Comparison of ENCODE assay signal across 12 cellular contexts in genomic region chr18:13471971-13472628, GRCh38.
DNase-seq lines count a peak whose midpoint lies in the region; FAIRE-seq and TF ChIP-seq lines count a peak whose summit lies in the region.
"Had no signal": no experiment of that assay in that cellular context is flagged by ENCODE, and none has a peak within 500 bp of the region (broad histone marks: within the 10 kb centered on the region; RNA-seq: fewer than 3 reads in every experiment).

No MANE protein-coding gene starts in this region.

- H4K8ac ChIP-seq in H1 (ENCODE audit: extremely low read depth, insufficient read depth, low read length), result no peak overlapping the region; the same call in 1 of the 2 replicates
- H4K8ac ChIP-seq in trophoblast cell (ENCODE audit: low read depth, low read length), result peak overlapping the region; percentile 28

- no peak for FAIRE-seq in H1 (lab: Jason Lieb, UNC)
- FAIRE-seq: A204.1 had no signal

- TF ChIP-seq POLR2A in H1 (IDR thresholded peaks at IDR 0.05; ENCODE audit: control extremely low read depth in 1 of 2, low read depth in 2 of 2, low read length in 2 of 2), result no peak

- H3K27me3 ChIP-seq in H1 (replicated peaks in 1 of 4; ENCODE audit: control insufficient read depth in 3 of 4, extremely low read depth in 1 of 4, insufficient read depth in 3 of 4, low read length in 3 of 4) (no peaks in the 10 kb centered on the region), trophoblast cell (ENCODE audit: insufficient read depth, low read length) (no peaks in the 10 kb centered on the region)
- H3K27me3 ChIP-seq: stomach had no signal

- H3K23ac ChIP-seq in H1 (ENCODE audit: insufficient read length), result no peak overlapping the region
- no peak overlapping the region for H3K23ac ChIP-seq in trophoblast cell (ENCODE audit: low read length)

- POLR2A ChIA-PET in H1 (lab: Charles Lee; ENCODE audit: partially characterized antibody), result no interaction called here

- CTCF ChIA-PET in H1 (lab: Charles Lee; ENCODE audit: partially characterized antibody), result interaction anchor here (1.0 to 1.6 kb wide), 2 partner anchors 12 to 47 kb away, joined by 3 to 4 read pairs; no protein-coding TSS in a partner anchor

- H3K18ac ChIP-seq in H1 (ENCODE audit: extremely low read depth, low read length) (no peak overlapping the region), trophoblast cell (ENCODE audit: low read length) (no peak overlapping the region)

- no peak overlapping the region for H3K27ac ChIP-seq in H1 (ENCODE audit: low read depth, low read length)
- no peak overlapping the region for H3K27ac ChIP-seq in trophoblast cell (ENCODE audit: low read depth, low read length)
- H3K27ac ChIP-seq: GM23248 had no signal

- H3K9ac ChIP-seq in H1 (replicated peaks in 1 of 4; ENCODE audit: extremely low read depth in 1 of 4, low read depth in 3 of 4, low read length in 3 of 4), result no peak overlapping the region
- H3K9ac ChIP-seq in trophoblast cell (ENCODE audit: low read length), result no peak overlapping the region
- H3K9ac ChIP-seq: GM23248 had no signal

- no peak overlapping the region for H2BK12ac ChIP-seq in H1 (ENCODE audit: low read depth, low read length)
- peak overlapping the region; percentile 26 for H2BK12ac ChIP-seq in trophoblast cell (ENCODE audit: low read length)

- no peaks in the 10 kb centered on the region for H3K79me2 ChIP-seq in H1 (ENCODE audit: control insufficient read depth in 1 of 2, insufficient read depth in 2 of 2, low read length in 2 of 2)
- no peaks in the 10 kb centered on the region for H3K79me2 ChIP-seq in trophoblast cell (ENCODE audit: control insufficient read depth, insufficient read depth, low read length, poor library complexity)

- 83% methylated on average over 17 of the region's 17 CpGs; no CpG with 5 or more reads in 1 of the 2 experiments for WGBS in H1 (ENCODE audit: extremely low coverage in 1 of 2, insufficient coverage in 1 of 2, insufficient read length in 1 of 2, insufficient replicate concordance in 2 of 2, low coverage in 1 of 2, low lambda C conversion rate in 2 of 2, missing lambda C conversion rate in 1 of 2), 2 experiments
- WGBS in trophoblast cell (ENCODE audit: extremely low coverage, insufficient coverage, insufficient read length), result no CpG with 5 or more reads among the region's 17 CpGs

- H4K91ac ChIP-seq in H1 (replicated peaks; ENCODE audit: insufficient read length, low read length), result no peak overlapping the region
- no peak overlapping the region for H4K91ac ChIP-seq in trophoblast cell (ENCODE audit: low read depth, low read length)

- no peaks in the 10 kb centered on the region for H3K36me3 ChIP-seq in H1 (ENCODE audit: control insufficient read depth in 2 of 4, insufficient read depth in 4 of 4, low read length in 3 of 4)
- H3K36me3 ChIP-seq in trophoblast cell (ENCODE audit: control insufficient read depth in 1 of 2, insufficient read depth in 2 of 2, low read length in 2 of 2), result peaks cover 0 to 1% of the 10 kb centered on the region in 2 experiments
- H3K36me3 ChIP-seq: stomach had no signal

- no peaks in the 10 kb centered on the region for H4K20me1 ChIP-seq in H1 (replicated peaks in 1 of 2; ENCODE audit: control insufficient read depth in 1 of 2, insufficient read depth in 2 of 2, low read length in 2 of 2)

- H2BK120ac ChIP-seq in H1 (replicated peaks; ENCODE audit: low read depth, low read length) (no peak overlapping the region), trophoblast cell (ENCODE audit: insufficient read depth, low read length, poor library complexity) (no peak overlapping the region)

- H3K79me1 ChIP-seq in H1 (ENCODE audit: low read depth, low read length), result no peaks in the 10 kb centered on the region
- no peaks in the 10 kb centered on the region for H3K79me1 ChIP-seq in trophoblast cell (ENCODE audit: low read length)

- TF ChIP-seq EP300 in H1 (IDR thresholded peaks at IDR 0.05; ENCODE audit: borderline replicate concordance in 1 of 2, low read depth in 2 of 2, low read length in 2 of 2), result no peak

- H2BK5ac ChIP-seq in H1 (ENCODE audit: low read depth, low read length), result no peak overlapping the region
- no peak overlapping the region for H2BK5ac ChIP-seq in trophoblast cell (ENCODE audit: low read depth, low read length, poor library complexity)

- H3K4me3 ChIP-seq in H1 (ENCODE audit: extremely low read depth in 1 of 4, insufficient read depth in 2 of 4, low read depth in 3 of 4, low read length in 4 of 4) (no peak overlapping the region), trophoblast cell (ENCODE audit: low read depth, low read length) (no peak overlapping the region)
- H3K4me3 ChIP-seq: GM23248, stomach had no signal

- no peak overlapping the region for H2AK5ac ChIP-seq in H1 (ENCODE audit: low read depth, low read length)
- no peak overlapping the region for H2AK5ac ChIP-seq in trophoblast cell (ENCODE audit: low read length)

- peak; percentile 5 for DNase-seq in NCI-H2107 treated with DMSO at 0.1 percent for 48 hours (lab: John Stamatoyannopoulos, UW; ENCODE audit: unreplicated experiment)
- no peak for DNase-seq in NCI-H2107 (lab: John Stamatoyannopoulos, UW)
- peak; percentile 61 for DNase-seq in NCI-H2196 (lab: John Stamatoyannopoulos, UW; ENCODE audit: unreplicated experiment)
- no peak for DNase-seq in H1 (ENCODE audit: low read depth in 1 of 2, low spot score in 2 of 2)
- no peak for DNase-seq in trophoblast cell
- DNase-seq in activated CD4-positive, CD25-positive, alpha-beta regulatory T cell (lab: John Stamatoyannopoulos, UW), result no peak
- no peak for DNase-seq in stimulated activated naive CD4-positive, alpha-beta T cell treated with Interleukin-2 at 50 U/mL for 16 hours (lab: John Stamatoyannopoulos, UW)
- no peak for DNase-seq in H4 (ENCODE audit: low spot score)
- DNase-seq: activated naive CD4-positive, alpha-beta T cell treated with anti-CD3 and anti-CD28 coated beads, Interleukin-2, amount 50 U/mL, for 16 hours; GM23248; stomach had no signal

- no peak overlapping the region for H2BK20ac ChIP-seq in H1 (ENCODE audit: low read length)

- TF ChIP-seq CTCF in H1 (IDR thresholded peaks at IDR 0.05; ENCODE audit: control extremely low read depth in 1 of 3, insufficient read depth in 1 of 3, low read depth in 1 of 3, low read length in 3 of 3), result no peak

- H3K4ac ChIP-seq in H1 (replicated peaks; ENCODE audit: insufficient read length, low read depth, low read length) (no peak overlapping the region), trophoblast cell (ENCODE audit: low read depth, low read length) (no peak overlapping the region)

- H4K12ac ChIP-seq in trophoblast cell (ENCODE audit: low read depth, low read length), result no peak overlapping the region

- H3K14ac ChIP-seq in H1 (ENCODE audit: insufficient read length) (no peak overlapping the region), trophoblast cell (ENCODE audit: low read length) (peak overlapping the region; percentile 26)

- H3K56ac ChIP-seq in H1 (replicated peaks; ENCODE audit: insufficient read length, low read depth, low read length), result no peak overlapping the region

- TF ChIP-seq RAD21 in H1 (IDR thresholded peaks at IDR 0.05 in 1 of 2, conservative IDR thresholded peaks at IDR 0.05 in 1 of 2; ENCODE audit: low read depth in 2 of 2, low read length in 2 of 2), result no peak

- H3K4me1 ChIP-seq in H1 (replicated peaks in 1 of 4; ENCODE audit: control insufficient read depth in 3 of 4, insufficient read depth in 4 of 4, low read length in 3 of 4) (peaks cover 0 to 3% (median 2%) of the 10 kb centered on the region in 4 experiments; a peak in 4 of 7 replicates), trophoblast cell (ENCODE audit: control insufficient read depth in 1 of 2, insufficient read depth in 2 of 2, low read length in 2 of 2) (peaks cover 9 to 17% of the 10 kb centered on the region in 2 experiments)

- no peak overlapping the region for H4K5ac ChIP-seq in H1 (ENCODE audit: insufficient read length, low read depth, low read length)

- H2AFZ ChIP-seq in H1 (ENCODE audit: low read length) (no peak overlapping the region), trophoblast cell (ENCODE audit: insufficient read depth, low read length, poor library complexity) (no peak overlapping the region)
- H2AFZ ChIP-seq: GM23248 had no signal

- 0 out of 2 replicates have a peak overlapping the region, but pooled peaks have one; percentile 29 for H2BK15ac ChIP-seq in H1 (ENCODE audit: low read length)

- H3K9me3 ChIP-seq in H1 (ENCODE audit: insufficient read depth in 2 of 2, low read depth in 1 of 2, low read length in 1 of 2), result no peaks in the 10 kb centered on the region
- H3K9me3 ChIP-seq in trophoblast cell (ENCODE audit: insufficient read depth, low read depth, low read length), result peaks cover 3% of the 10 kb centered on the region
- H3K9me3 ChIP-seq: stomach had no signal

- H3K4me2 ChIP-seq in H1 (ENCODE audit: insufficient read depth in 1 of 2, low read depth in 2 of 2, low read length in 2 of 2) (no peak overlapping the region), trophoblast cell (ENCODE audit: low read length) (no peak overlapping the region)

- no peaks in the 10 kb centered on the region for H3K23me2 ChIP-seq in H1 (ENCODE audit: low read depth, low read length)

TF ChIP-seq in H1, 55 proteins besides CTCF, POLR2A, EP300 and RAD21 (continues in another document):
- TF ChIP-seq SP2 (IDR thresholded peaks at IDR 0.05; ENCODE audit: low read length) (no peak), KDM4A (IDR thresholded peaks at IDR 0.05; ENCODE audit: low read depth, low read length, severe bottlenecking) (no peak), RXRA (IDR thresholded peaks at IDR 0.05; ENCODE audit: insufficient read depth, low read depth, low read length) (no peak), BACH1 (IDR thresholded peaks at IDR 0.05; ENCODE audit: low read length) (no peak), SRF (IDR thresholded peaks at IDR 0.05; ENCODE audit: low read depth, low read length) (no peak), E2F6 (IDR thresholded peaks at IDR 0.05) (no peak), EZH2 (IDR thresholded peaks at IDR 0.05; ENCODE audit: low read depth, low read length, severe bottlenecking) (no peak), POU5F1 (IDR thresholded peaks at IDR 0.05; ENCODE audit: low read depth, low read length) (no peak), NRF1 (IDR thresholded peaks at IDR 0.05; ENCODE audit: low read depth, low read length) (no peak)
- TF ChIP-seq, protein P1, sequence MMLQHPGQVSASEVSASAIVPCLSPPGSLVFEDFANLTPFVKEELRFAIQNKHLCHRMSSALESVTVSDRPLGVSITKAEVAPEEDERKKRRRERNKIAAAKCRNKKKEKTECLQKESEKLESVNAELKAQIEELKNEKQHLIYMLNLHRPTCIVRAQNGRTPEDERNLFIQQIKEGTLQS (IDR thresholded peaks at IDR 0.05; ENCODE audit: insufficient read depth, low read depth, low read length), result no peak

Comparison
In these comparisons a context has a peak if more than half of its experiments do, and no peak if none do; other contexts are left out.
1. DNase-seq: peak in NCI-H2107 treated with DMSO at 0.1 percent for 48 hours (single experiment) and NCI-H2196 (single experiment); none in NCI-H2107 (single experiment), H1 (0 of 2), trophoblast cell (0 of 2), activated CD4-positive, CD25-positive, alpha-beta regulatory T cell (0 of 4), stimulated activated naive CD4-positive, alpha-beta T cell treated with Interleukin-2 at 50 U/mL for 16 hours (single experiment) and H4 (single experiment).